Comparison of ENCODE assay signal across 12 cellular contexts in the genomic region with DNA sequence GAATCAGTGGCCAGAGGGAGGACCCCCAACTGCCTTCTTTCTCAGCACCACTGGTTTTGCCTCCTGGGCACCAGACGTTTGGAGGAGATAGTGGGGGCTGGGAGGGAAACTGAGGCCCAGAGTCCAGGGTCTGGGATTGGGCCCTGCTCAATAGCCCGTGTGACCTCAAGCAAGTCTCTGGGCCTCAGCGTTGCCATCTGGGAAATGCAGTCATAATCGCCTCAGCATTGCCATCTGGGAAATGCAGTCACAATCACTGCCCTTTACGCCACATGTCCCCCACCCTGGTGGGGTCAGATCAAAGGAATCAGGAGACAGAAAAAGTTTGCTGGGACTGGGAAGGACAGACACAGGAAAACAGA. TPM values are rescaled to one million over a fixed set of nuclear protein-coding genes. Genes with fewer than 3 reads are reported as not detected.
DNase-seq lines count a peak whose midpoint lies in the region; ATAC-seq, FAIRE-seq and TF ChIP-seq lines count a peak whose summit lies in the region.
"Had no signal": no experiment of that assay in that cellular context is flagged by ENCODE, and none has a peak within 500 bp of the region (broad histone marks: within the 10 kb centered on the region; RNA-seq: fewer than 3 reads in every experiment).

No MANE protein-coding gene starts in this region.

- peaks cover 19 to 26% of the 10 kb centered on the region in 2 donors for H3K36me3 Mint-ChIP-seq in stimulated activated naive B cell treated with anti-CD40 and anti-IgM and Interleukin-4, amounts not matched to agents 10 μg/mL and 1 μg/mL and 100 μg/mL, for 72 hours

- H3K9ac ChIP-seq in H1 (replicated peaks in 1 of 4; ENCODE audit: extremely low read depth in 1 of 4, low read depth in 3 of 4, low read length in 3 of 4): no peak overlapping the region; a peak in 1 of 7 replicates

- no peaks in the 10 kb centered on the region for H3K27me3 ChIP-seq in H1 (replicated peaks in 1 of 4; ENCODE audit: control insufficient read depth in 3 of 4, extremely low read depth in 1 of 4, insufficient read depth in 3 of 4, low read length in 3 of 4)
- H3K27me3 ChIP-seq: MG63 had no signal

- no peak overlapping the region for H3K4me2 ChIP-seq in H1 (ENCODE audit: insufficient read depth in 1 of 2, low read depth in 2 of 2, low read length in 2 of 2)
- H3K4me2 ChIP-seq: A549 had no signal

- CTCF ChIA-PET in H1 (lab: Charles Lee; ENCODE audit: partially characterized antibody): interaction anchor here (0.9 to 2.7 kb wide), 4 partner anchors 7 to 106 kb away, joined by 3 to 12 read pairs (median 4); no protein-coding TSS in a partner anchor

- H4K91ac ChIP-seq in H1 (replicated peaks; ENCODE audit: insufficient read length, low read length): peak overlapping the region; percentile 1

- H4K20me1 ChIP-seq in H1 (replicated peaks in 1 of 2; ENCODE audit: control insufficient read depth in 1 of 2, insufficient read depth in 2 of 2, low read length in 2 of 2): no peaks in the 10 kb centered on the region

- H3K79me1 ChIP-seq in H1 (ENCODE audit: low read depth, low read length): no peaks in the 10 kb centered on the region

- no peak for TF ChIP-seq POLR2A in H1 (IDR thresholded peaks at IDR 0.05; ENCODE audit: control extremely low read depth in 1 of 2, low read depth in 2 of 2, low read length in 2 of 2)

- H3K4me1 ChIP-seq in H1 (replicated peaks in 1 of 4; ENCODE audit: control insufficient read depth in 3 of 4, insufficient read depth in 4 of 4, low read length in 3 of 4): peaks cover under 1 to 20% (median 14%) of the 10 kb centered on the region in 4 experiments

- no peak overlapping the region for H3K4ac ChIP-seq in H1 (replicated peaks; ENCODE audit: insufficient read length, low read depth, low read length)

- 0 out of 2 replicates have a peak overlapping the region, but pooled peaks have one; percentile 28 for H3K18ac ChIP-seq in H1 (ENCODE audit: extremely low read depth, low read length)

- no peak overlapping the region for H4K5ac ChIP-seq in H1 (ENCODE audit: insufficient read length, low read depth, low read length)

- no peak overlapping the region for H3K56ac ChIP-seq in H1 (replicated peaks; ENCODE audit: insufficient read length, low read depth, low read length)

- no peak for ATAC-seq in stimulated activated naive B cell treated with anti-CD40 and anti-IgM and Interleukin-4, amounts not matched to agents 10 μg/mL and 1 μg/mL and 100 μg/mL, for 72 hours (replicated peaks)
- ATAC-seq in HG03565 (IDR thresholded peaks at IDR 0.05; ENCODE audit: unreplicated experiment): no peak
- ATAC-seq in HG03469 (IDR thresholded peaks at IDR 0.05; ENCODE audit: unreplicated experiment): no peak
- ATAC-seq: A549, SK-N-SH treated with all-trans-retinoic acid at 6 μM for 48 hours had no signal

- no peak for TF ChIP-seq CTCF in H1 (IDR thresholded peaks at IDR 0.05; ENCODE audit: control extremely low read depth in 1 of 3, insufficient read depth in 1 of 3, low read depth in 1 of 3, low read length in 3 of 3)

- H2BK5ac ChIP-seq in H1 (ENCODE audit: low read depth, low read length): no peak overlapping the region

- no peaks in the 10 kb centered on the region for H3K9me3 ChIP-seq in H1 (ENCODE audit: insufficient read depth in 2 of 2, low read depth in 1 of 2, low read length in 1 of 2)
- H3K9me3 ChIP-seq: A549, MG63 had no signal

- H3K14ac ChIP-seq in H1 (ENCODE audit: insufficient read length): no peak overlapping the region

- WGBS in H1 (ENCODE audit: extremely low coverage in 1 of 2, insufficient coverage in 1 of 2, insufficient read length in 1 of 2, insufficient replicate concordance in 2 of 2, low coverage in 1 of 2, low lambda C conversion rate in 2 of 2, missing lambda C conversion rate in 1 of 2), 2 experiments: 82% methylated on average over 5 of the region's 5 CpGs; no CpG with 5 or more reads in 1 of the 2 experiments

- POLR2A ChIA-PET in H1 (lab: Charles Lee; ENCODE audit: partially characterized antibody): interaction anchor here (1.3 kb wide), 1 partner anchor 10 kb away, joined by 3 read pairs; no protein-coding TSS in a partner anchor

- no peak overlapping the region; the same call in 1 of the 2 replicates for H2AK5ac ChIP-seq in H1 (ENCODE audit: low read depth, low read length)

- H4K8ac ChIP-seq in H1 (ENCODE audit: extremely low read depth, insufficient read depth, low read length): no peak overlapping the region

- H3K27me3 Mint-ChIP-seq in stimulated activated naive B cell treated with anti-CD40 and anti-IgM and Interleukin-4, amounts not matched to agents 10 μg/mL and 1 μg/mL and 100 μg/mL, for 72 hours: no peaks in the 10 kb centered on the region

- peak overlapping the region; percentile 96 to 100 for H3K4me3 Mint-ChIP-seq in stimulated activated naive B cell treated with anti-CD40 and anti-IgM and Interleukin-4, amounts not matched to agents 10 μg/mL and 1 μg/mL and 100 μg/mL, for 72 hours

- FAIRE-seq in H1 (lab: Jason Lieb, UNC): no peak
- FAIRE-seq: A549 had no signal

- no peaks in the 10 kb centered on the region for H3K36me3 ChIP-seq in H1 (ENCODE audit: control insufficient read depth in 2 of 4, insufficient read depth in 4 of 4, low read length in 3 of 4)
- H3K36me3 ChIP-seq: MG63 had no signal

- no peak for TF ChIP-seq RAD21 in H1 (IDR thresholded peaks at IDR 0.05 in 1 of 2, conservative IDR thresholded peaks at IDR 0.05 in 1 of 2; ENCODE audit: low read depth in 2 of 2, low read length in 2 of 2)

- H3K27ac Mint-ChIP-seq in stimulated activated naive B cell treated with anti-CD40 and anti-IgM and Interleukin-4, amounts not matched to agents 10 μg/mL and 1 μg/mL and 100 μg/mL, for 72 hours: peak overlapping the region; percentile 94

- no peak overlapping the region; a peak in 1 of 8 replicates for H3K4me3 ChIP-seq in H1 (ENCODE audit: extremely low read depth in 1 of 4, insufficient read depth in 2 of 4, low read depth in 3 of 4, low read length in 4 of 4)
- H3K4me3 ChIP-seq: A549, MG63 had no signal

- H3K79me2 ChIP-seq in H1 (ENCODE audit: control insufficient read depth in 1 of 2, insufficient read depth in 2 of 2, low read length in 2 of 2): no peaks in the 10 kb centered on the region

- H2BK12ac ChIP-seq in H1 (ENCODE audit: low read depth, low read length): 0 out of 2 replicates have a peak overlapping the region, but pooled peaks have one; percentile 14

- no peaks in the 10 kb centered on the region for H3K9me3 Mint-ChIP-seq in stimulated activated naive B cell treated with anti-CD40 and anti-IgM and Interleukin-4, amounts not matched to agents 10 μg/mL and 1 μg/mL and 100 μg/mL, for 72 hours

- H2BK20ac ChIP-seq in H1 (ENCODE audit: low read length): no peak overlapping the region; the same call in 1 of the 2 replicates

- TF ChIP-seq EP300 in H1 (IDR thresholded peaks at IDR 0.05; ENCODE audit: borderline replicate concordance in 1 of 2, low read depth in 2 of 2, low read length in 2 of 2): no peak

- H3K27ac ChIP-seq in H1 (ENCODE audit: low read depth, low read length): no peak overlapping the region
- H3K27ac ChIP-seq: A549 had no signal

- H2AFZ ChIP-seq in H1 (ENCODE audit: low read length): no peak overlapping the region

- H3K4me1 Mint-ChIP-seq in stimulated activated naive B cell treated with anti-CD40 and anti-IgM and Interleukin-4, amounts not matched to agents 10 μg/mL and 1 μg/mL and 100 μg/mL, for 72 hours: peaks cover 28 to 58% of the 10 kb centered on the region in 2 donors

- H2BK15ac ChIP-seq in H1 (ENCODE audit: low read length): no peak overlapping the region; the same call in 1 of the 2 replicates

- H3K23ac ChIP-seq in H1 (ENCODE audit: insufficient read length): no peak overlapping the region

- no peaks in the 10 kb centered on the region for H3K23me2 ChIP-seq in H1 (ENCODE audit: low read depth, low read length)

- DNase-seq in activated CD8-positive, alpha-beta memory T cell treated with anti-CD3 and anti-CD28 coated beads for 24 hours: peak; percentile 78
- DNase-seq in activated CD8-positive, alpha-beta memory T cell treated with anti-CD3 and anti-CD28 coated beads, Interleukin-2, amount 50 U/mL, for 48 hours: no peak
- DNase-seq in RPMI8226: peak; percentile 69
- DNase-seq in H1 (ENCODE audit: low read depth in 1 of 2, low spot score in 2 of 2): no peak
- no peak for DNase-seq in stimulated activated naive B cell treated with anti-CD40 and anti-IgM and Interleukin-4, amounts not matched to agents 10 μg/mL and 1 μg/mL and 100 μg/mL, for 72 hours
- DNase-seq in HCEC 1CT: no peak
- DNase-seq: MG63, midbrain had no signal

- no peak overlapping the region for H2BK120ac ChIP-seq in H1 (replicated peaks; ENCODE audit: low read depth, low read length)

RNA-seq across cellular contexts. Expression of a gene that starts 1.6 kb away (rescaled TPM):
- total RNA-seq in H1 (2021; fragmentation: NEBNext Ultra II Directional; extraction: Animal tissue kit (Norgen Biotek cat#: 25700)): 6.4 and 7.3 TPM in 2 replicates
- 8.1 and 12.3 TPM in 2 replicates for polyA plus RNA-seq in H1 (2011; rRNA removed)
- polyA plus RNA-seq in H1 (2011; cell fraction: cytosol; rRNA removed): 4.1 TPM
- polyA plus RNA-seq in H1 (2011; cell fraction: nucleus; rRNA removed): 7.2 TPM
- polyA plus RNA-seq in H1 (2012, experiment 1 of 2): 3.5 to 7.1 TPM (median 5.6 TPM) in 4 replicates
- 5.4 TPM for polyA plus RNA-seq in H1 (2012, experiment 2 of 2)
- 2.8 TPM for polyA plus RNA-seq in H1 (2013, experiment 1 of 2)
- polyA plus RNA-seq in H1 (2013, experiment 2 of 2): 2.7 TPM
- 4.2 and 4.4 TPM in 2 replicates for polyA minus RNA-seq in H1 (2011; rRNA and poly(A)+ RNA removed)
- 3.4 TPM for polyA minus RNA-seq in H1 (2011; cell fraction: cytosol; rRNA and poly(A)+ RNA removed)
- polyA minus RNA-seq in H1 (2011; cell fraction: nucleus; rRNA and poly(A)+ RNA removed): 9.1 TPM

RNA-seq across cellular contexts. Expression of a gene that starts 8.9 kb away (rescaled TPM):
- total RNA-seq in H1 (2021; fragmentation: NEBNext Ultra II Directional; extraction: Animal tissue kit (Norgen Biotek cat#: 25700)): 86.3 and 87.5 TPM in 2 replicates
- 69.1 and 94.0 TPM in 2 replicates for polyA plus RNA-seq in H1 (2011; rRNA removed)
- 79.0 TPM for polyA plus RNA-seq in H1 (2011; cell fraction: cytosol; rRNA removed)
- polyA plus RNA-seq in H1 (2011; cell fraction: nucleus; rRNA removed): 126 TPM
- polyA plus RNA-seq in H1 (2012, experiment 1 of 2): 55.7 to 89.9 TPM (median 79.6 TPM) in 4 replicates
- 70.2 TPM for polyA plus RNA-seq in H1 (2012, experiment 2 of 2)
- polyA plus RNA-seq in H1 (2013, experiment 1 of 2): 42.8 TPM
- polyA plus RNA-seq in H1 (2013, experiment 2 of 2): 41.6 TPM
- 75.4 and 85.6 TPM in 2 replicates for polyA minus RNA-seq in H1 (2011; rRNA and poly(A)+ RNA removed)
- polyA minus RNA-seq in H1 (2011; cell fraction: cytosol; rRNA and poly(A)+ RNA removed): 42.9 TPM
- 73.9 TPM for polyA minus RNA-seq in H1 (2011; cell fraction: nucleus; rRNA and poly(A)+ RNA removed)

RNA-seq across cellular contexts. Expression of a gene that starts 25.8 kb away (rescaled TPM):
- total RNA-seq in H1 (2021; fragmentation: NEBNext Ultra II Directional; extraction: Animal tissue kit (Norgen Biotek cat#: 25700)): 62.4 and 63.7 TPM in 2 replicates
- 83.0 and 125 TPM in 2 replicates for polyA plus RNA-seq in H1 (2011; rRNA removed)
- polyA plus RNA-seq in H1 (2011; cell fraction: cytosol; rRNA removed): 71.0 TPM
- 156 TPM for polyA plus RNA-seq in H1 (2011; cell fraction: nucleus; rRNA removed)
- polyA plus RNA-seq in H1 (2012, experiment 1 of 2): 56.8 to 70.0 TPM (median 66.4 TPM) in 4 replicates
- polyA plus RNA-seq in H1 (2012, experiment 2 of 2): 58.0 TPM
- polyA plus RNA-seq in H1 (2013, experiment 1 of 2): 38.7 TPM
- polyA plus RNA-seq in H1 (2013, experiment 2 of 2): 35.7 TPM
- polyA minus RNA-seq in H1 (2011; rRNA and poly(A)+ RNA removed): 55.2 and 85.0 TPM in 2 replicates
- polyA minus RNA-seq in H1 (2011; cell fraction: cytosol; rRNA and poly(A)+ RNA removed): 72.3 TPM
- polyA minus RNA-seq in H1 (2011; cell fraction: nucleus; rRNA and poly(A)+ RNA removed): 52.7 TPM

RNA-seq across cellular contexts. Expression of a gene that starts 41.8 kb away (rescaled TPM):
- 18.4 and 18.7 TPM in 2 replicates for total RNA-seq in H1 (2021; fragmentation: NEBNext Ultra II Directional; extraction: Animal tissue kit (Norgen Biotek cat#: 25700))
- polyA plus RNA-seq in H1 (2011; rRNA removed): 24.9 and 34.2 TPM in 2 replicates
- polyA plus RNA-seq in H1 (2011; cell fraction: cytosol; rRNA removed): 18.8 TPM
- 24.8 TPM for polyA plus RNA-seq in H1 (2011; cell fraction: nucleus; rRNA removed)
- polyA plus RNA-seq in H1 (2012, experiment 1 of 2): 10.1 to 23.2 TPM (median 21.4 TPM) in 4 replicates
- polyA plus RNA-seq in H1 (2012, experiment 2 of 2): 18.1 TPM
- 18.7 TPM for polyA plus RNA-seq in H1 (2013, experiment 1 of 2)
- 21.8 TPM for polyA plus RNA-seq in H1 (2013, experiment 2 of 2)
- 4.3 and 4.4 TPM in 2 replicates for polyA minus RNA-seq in H1 (2011; rRNA and poly(A)+ RNA removed)
- 11.2 TPM for polyA minus RNA-seq in H1 (2011; cell fraction: cytosol; rRNA and poly(A)+ RNA removed)
- polyA minus RNA-seq in H1 (2011; cell fraction: nucleus; rRNA and poly(A)+ RNA removed): 9.3 TPM

Comparison
In these comparisons a context has a peak if more than half of its experiments do, and no peak if none do; other contexts are left out.
1. DNase-seq: peak in activated CD8-positive, alpha-beta memory T cell treated with anti-CD3 and anti-CD28 coated beads for 24 hours (single experiment) and RPMI8226 (single experiment); none in activated CD8-positive, alpha-beta memory T cell treated with anti-CD3 and anti-CD28 coated beads, Interleukin-2, amount 50 U/mL, for 48 hours (single experiment), H1 (0 of 2), stimulated activated naive B cell treated with anti-CD40 and anti-IgM and Interleukin-4, amounts not matched to agents 10 μg/mL and 1 μg/mL and 100 μg/mL, for 72 hours (single experiment) and HCEC 1CT (single experiment).